ENCODE assay signal across 8 cellular contexts in the genomic region with DNA sequence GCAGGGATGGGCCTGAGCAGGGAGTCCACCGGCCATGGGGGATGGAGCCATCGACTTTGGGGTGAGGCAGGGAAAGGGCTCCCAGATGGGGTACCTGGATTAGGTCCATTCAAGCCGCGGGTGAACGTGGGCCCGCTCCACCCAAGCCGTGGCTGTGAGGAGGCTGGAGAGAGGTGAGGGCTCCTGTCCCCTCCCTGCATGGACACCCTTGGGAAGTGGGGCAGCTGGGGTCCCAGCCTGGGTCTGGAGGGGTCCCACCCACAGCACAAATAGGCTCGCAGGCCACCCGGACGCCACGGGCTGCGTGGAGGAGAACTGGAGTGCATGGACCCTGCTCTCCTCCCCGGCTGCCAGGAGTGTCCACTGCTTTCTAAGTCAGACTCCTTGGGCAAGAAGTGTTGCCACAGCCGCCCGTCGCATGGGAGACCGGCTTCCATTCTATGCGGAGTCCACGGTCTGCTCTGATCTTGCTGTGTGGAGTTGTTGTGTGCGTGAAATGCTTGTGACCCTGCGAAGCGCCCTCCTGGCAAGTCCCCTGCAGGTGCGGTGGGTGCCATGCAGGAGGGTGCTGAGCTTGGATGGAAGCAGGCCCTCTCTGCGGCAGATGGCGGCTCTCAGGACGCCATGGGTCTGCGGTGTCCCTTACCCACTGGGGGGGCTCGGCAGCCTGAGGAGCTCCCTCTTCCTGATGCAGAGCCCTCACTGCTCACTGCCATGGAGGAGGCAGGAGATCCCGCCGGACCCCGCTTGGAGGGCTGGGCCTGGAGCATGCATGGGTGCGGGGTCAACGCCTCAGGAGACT. TPM values are rescaled to one million over a fixed set of nuclear protein-coding genes. Genes with fewer than 3 reads are reported as not detected.
DNase-seq lines count a peak whose midpoint lies in the region; ATAC-seq, FAIRE-seq and TF ChIP-seq lines count a peak whose summit lies in the region.

No MANE protein-coding gene starts in this region.

- peak overlapping the region; percentile 55 for H2BK5ac ChIP-seq in IMR-90 (ENCODE audit: low read depth, low read length, poor library complexity, severe bottlenecking)

- no peaks in the 10 kb centered on the region for H3K27me3 ChIP-seq in IMR-90 (ENCODE audit: control insufficient read depth, insufficient read depth, low read length)
- H3K27me3 ChIP-seq in muscle layer of duodenum (ENCODE audit: low read depth, low read length), result no peaks in the 10 kb centered on the region

- H3K9me3 ChIP-seq in A549 (no peaks in the 10 kb centered on the region), IMR-90 (ENCODE audit: control insufficient read depth, insufficient read depth, low read length) (no peaks in the 10 kb centered on the region), muscle layer of duodenum (ENCODE audit: control insufficient read depth in 1 of 2, low read length in 2 of 2) (no peaks in the 10 kb centered on the region)

- H4K91ac ChIP-seq in IMR-90 (ENCODE audit: insufficient read depth, low read depth, low read length), result 0 out of 2 replicates have a peak overlapping the region, but pooled peaks have one; percentile 46

- no peak overlapping the region; a peak in 1 of 4 replicates for H4K8ac ChIP-seq in IMR-90 (ENCODE audit: low read depth in 2 of 2, low read length in 2 of 2)

- no peak overlapping the region for H2BK20ac ChIP-seq in IMR-90 (ENCODE audit: low read depth, low read length)

- peak overlapping the region; percentile 96 for H3K27ac Mint-ChIP-seq in central memory CD8-positive, alpha-beta T cell (ENCODE audit: low read depth)

- POLR2A ChIA-PET in A549 (lab: Yijun Ruan, JAX), result no interaction called here
- POLR2A ChIA-PET in IMR-90 (lab: Charles Lee; ENCODE audit: unreplicated experiment), result no interaction called here

- H3K9me3 Mint-ChIP-seq in central memory CD8-positive, alpha-beta T cell, result no peaks in the 10 kb centered on the region

- no TSS peak for BruUV-seq in IMR-90 (replicated peaks; lab: Mats Ljungman, UMichigan)

- intact Hi-C loops in IMR-90 (cut with micrococcal nuclease), result loop anchor here (5.0 kb wide), 1 partner anchor 132 kb away; a partner anchor contains a TSS

- no peak for FAIRE-seq in A549 (lab: Jason Lieb, UNC)

- H3K56ac ChIP-seq in IMR-90 (ENCODE audit: extremely low read depth, insufficient read depth, low read length), result peak overlapping the region; percentile 46; the same call in 1 of the 2 replicates

- H3K9ac ChIP-seq in IMR-90 (ENCODE audit: low read depth, low read length), result peak overlapping the region; percentile 69

- TF ChIP-seq POLR2A in A549 (IDR thresholded peaks at IDR 0.05; ENCODE audit: low read length) (no peak), IMR-90 (IDR thresholded peaks at IDR 0.05; ENCODE audit: low read depth, low read length) (no peak)

- H3K18ac ChIP-seq in IMR-90 (ENCODE audit: low read depth, low read length), result no peak overlapping the region

- no peak for TF ChIP-seq EP300 in A549 (IDR thresholded peaks at IDR 0.05)

- ATAC-seq in A549 (no peak), IMR-90 (ENCODE audit: low read depth) (no peak), GM19463 (IDR thresholded peaks at IDR 0.05; ENCODE audit: unreplicated experiment) (no peak)
- ATAC-seq in central memory CD8-positive, alpha-beta T cell (replicated peaks; ENCODE audit: extremely low read depth, poor library complexity, severe bottlenecking), result no peak

- peak overlapping the region; percentile 49 for H3K4ac ChIP-seq in IMR-90 (ENCODE audit: low read depth, low read length)

- no peak overlapping the region for H2BK120ac ChIP-seq in IMR-90 (ENCODE audit: low read depth, low read length)

- 74% methylated on average over 8 of the region's 33 CpGs for WGBS in A549 (ENCODE audit: missing lambda C conversion rate)
- 77% methylated on average over 22 of the region's 33 CpGs; no CpG with 5 or more reads in 1 of the 2 experiments for WGBS in IMR-90 (ENCODE audit: extremely low coverage in 2 of 2, insufficient read length in 1 of 2), 2 experiments

- DNase-seq in A549 (ENCODE audit: low read depth in 1 of 2, low spot score in 1 of 2), result no peak
- no peak for DNase-seq in IMR-90
- DNase-seq in central memory CD8-positive, alpha-beta T cell (ENCODE audit: low spot score in 2 of 2), result no peak
- DNase-seq in KBM-7, result no peak
- DNase-seq in GOT3 (lab: John Stamatoyannopoulos, UW), result no peak
- DNase-seq in T1000 (lab: John Stamatoyannopoulos, UW), result no peak

- H4K20me1 ChIP-seq in IMR-90 (ENCODE audit: insufficient read depth, low read length), result peaks cover 64% of the 10 kb centered on the region

- H4K5ac ChIP-seq in IMR-90 (ENCODE audit: low read depth, low read length), result no peak overlapping the region

- peaks cover 54% of the 10 kb centered on the region for H3K4me1 Mint-ChIP-seq in central memory CD8-positive, alpha-beta T cell

- no peak overlapping the region for H2BK15ac ChIP-seq in IMR-90 (ENCODE audit: low read depth, low read length)

- peak overlapping the region; percentile 38 for H3K14ac ChIP-seq in IMR-90 (replicated peaks; ENCODE audit: low read depth, low read length)

- H3K9me1 ChIP-seq in IMR-90 (ENCODE audit: insufficient read depth, low read length), result peaks cover 8% of the 10 kb centered on the region

- H3K4me3 Mint-ChIP-seq in central memory CD8-positive, alpha-beta T cell, result peak overlapping the region; percentile 94

- no peak for TF ChIP-seq CTCF in A549 (IDR thresholded peaks at IDR 0.05)
- TF ChIP-seq CTCF in IMR-90 (conservative IDR thresholded peaks at IDR 0.05; ENCODE audit: low read depth, low read length), result no peak

- H3K79me1 ChIP-seq in IMR-90 (ENCODE audit: low read depth in 1 of 2, low read length in 2 of 2), result peaks cover 0 to 39% of the 10 kb centered on the region in 2 experiments; a peak in 2 of 4 replicates

- H3K36me3 ChIP-seq in IMR-90 (ENCODE audit: control insufficient read depth, insufficient read depth, low read length) (peaks cover 16% of the 10 kb centered on the region; the same call in 1 of the 2 replicates), muscle layer of duodenum (ENCODE audit: control insufficient read depth in 1 of 2, insufficient read depth in 2 of 2, low read length in 2 of 2) (no peaks in the 10 kb centered on the region)

- no peak overlapping the region for H2AFZ ChIP-seq in IMR-90 (replicated peaks; ENCODE audit: low read length, poor library complexity)

- H3K27ac ChIP-seq in A549 (peak overlapping the region; percentile 100; a peak in 4 of 6 replicates), IMR-90 (ENCODE audit: insufficient read depth, low read length) (peak overlapping the region; percentile 81), muscle layer of duodenum (ENCODE audit: low read length) (peak overlapping the region; percentile 86)

- in situ Hi-C loops in IMR-90 (cut with MboI; ENCODE audit: low sequenced_read_pairs), result no loop called here
- in situ Hi-C loops in KBM-7 (cut with MboI; ENCODE audit: low pct_unique_long_range_greater_than_20kb, low sequenced_read_pairs), result no loop called here

- TF ChIP-seq RAD21 in A549 (conservative IDR thresholded peaks at IDR 0.05 in 1 of 2, IDR thresholded peaks at IDR 0.05 in 1 of 2), result no peak
- no peak for TF ChIP-seq RAD21 in IMR-90 (IDR thresholded peaks at IDR 0.05; ENCODE audit: low read length)

- H3K4me3 ChIP-seq in A549 (peak overlapping the region; percentile 90), IMR-90 (ENCODE audit: insufficient read depth, low read depth, low read length) (peak overlapping the region; percentile 85), muscle layer of duodenum (ENCODE audit: low read depth in 1 of 2, low read length in 2 of 2) (peak overlapping the region; percentile 78 to 79)

- peak overlapping the region; percentile 59 for H2AK5ac ChIP-seq in IMR-90 (ENCODE audit: low read depth, low read length)

- H3K36me3 Mint-ChIP-seq in central memory CD8-positive, alpha-beta T cell (ENCODE audit: insufficient read depth), result peaks cover 35% of the 10 kb centered on the region

- H3K4me2 ChIP-seq in A549 (peak overlapping the region; percentile 77), IMR-90 (ENCODE audit: low read depth, low read length) (peak overlapping the region; percentile 93)

- CTCF ChIA-PET in A549 (lab: Yijun Ruan, JAX), result interaction anchor here (0.9 to 1.9 kb wide), 4 partner anchors 14 to 131 kb away, joined by 3 to 4 read pairs (median 4); no protein-coding TSS in a partner anchor
- CTCF ChIA-PET in IMR-90 (lab: Yijun Ruan, JAX), result no interaction called here

- H3K4me1 ChIP-seq in A549 (peaks cover 18% of the 10 kb centered on the region; the same call in 2 of the 3 replicates), IMR-90 (ENCODE audit: control insufficient read depth, insufficient read depth, low read length) (peaks cover 24% of the 10 kb centered on the region), muscle layer of duodenum (ENCODE audit: control insufficient read depth in 1 of 2, insufficient read depth in 2 of 2, low read length in 2 of 2) (peaks cover 10 to 43% of the 10 kb centered on the region in 2 donors)

- peak overlapping the region; percentile 99 for H2AK9ac ChIP-seq in IMR-90 (replicated peaks; ENCODE audit: low read depth, low read length, poor library complexity)

- peak overlapping the region; percentile 82 for H3K23ac ChIP-seq in IMR-90 (ENCODE audit: low read depth, low read length)

- H3K27me3 Mint-ChIP-seq in central memory CD8-positive, alpha-beta T cell, result no peaks in the 10 kb centered on the region

- dilution Hi-C loops in IMR-90 (cut with HindIII; ENCODE audit: low sequenced_read_pairs, unreplicated experiment), result no loop called here

RNA-seq across cellular contexts. Expression of a gene that starts 2.0 kb away (rescaled TPM):
- polyA plus RNA-seq in A549 (2011; rRNA removed), result 47.8 and 58.9 TPM in 2 replicates
- polyA plus RNA-seq in A549 (2012; cell fraction: cytosol; rRNA removed), result 71.1 and 85.7 TPM in 2 replicates
- polyA plus RNA-seq in A549 (2012; cell fraction: nucleus; rRNA removed), result 80.2 and 89.4 TPM in 2 replicates
- polyA plus RNA-seq in A549 (2017; fragmentation: RNase III; extraction: RNeasy Plus Mini Kit Qiagen cat#74134 plus additional on column Dnase treatment), result 86.3 to 87.7 TPM (median 86.5 TPM) in 3 replicates
- 29.1 and 40.5 TPM in 2 replicates for polyA minus RNA-seq in A549 (2011; rRNA and poly(A)+ RNA removed)
- total RNA-seq in IMR-90 (2012; rRNA removed), result 22.0 and 35.3 TPM in 2 replicates
- polyA plus RNA-seq in IMR-90 (2012; rRNA removed), result 62.8 and 63.6 TPM in 2 replicates
- polyA plus RNA-seq in IMR-90 (2012; cell fraction: cytosol; rRNA removed), result 32.2 and 39.6 TPM in 2 replicates
- 127 and 151 TPM in 2 replicates for polyA plus RNA-seq in IMR-90 (2012; cell fraction: nucleus; rRNA removed; ENCODE audit: low replicate concordance)

RNA-seq across cellular contexts. Expression of a gene that starts 8.1 kb away (rescaled TPM):
- polyA plus RNA-seq in A549 (2011; rRNA removed), result 11.3 and 13.6 TPM in 2 replicates
- polyA plus RNA-seq in A549 (2012; cell fraction: cytosol; rRNA removed), result 34.6 and 46.8 TPM in 2 replicates
- 31.9 and 42.0 TPM in 2 replicates for polyA plus RNA-seq in A549 (2012; cell fraction: nucleus; rRNA removed)
- polyA plus RNA-seq in A549 (2017; fragmentation: RNase III; extraction: RNeasy Plus Mini Kit Qiagen cat#74134 plus additional on column Dnase treatment), result 24.7 to 26.0 TPM (median 25.7 TPM) in 3 replicates
- polyA minus RNA-seq in A549 (2011; rRNA and poly(A)+ RNA removed), result 16.9 and 19.5 TPM in 2 replicates
- 22.8 and 23.9 TPM in 2 replicates for total RNA-seq in IMR-90 (2012; rRNA removed)
- polyA plus RNA-seq in IMR-90 (2012; rRNA removed), result 51.8 and 63.6 TPM in 2 replicates
- polyA plus RNA-seq in IMR-90 (2012; cell fraction: cytosol; rRNA removed), result 37.4 and 106 TPM in 2 replicates
- 22.7 and 61.5 TPM in 2 replicates for polyA plus RNA-seq in IMR-90 (2012; cell fraction: nucleus; rRNA removed; ENCODE audit: low replicate concordance)

RNA-seq across cellular contexts. Expression of a gene that starts 25.7 kb away (rescaled TPM):
- 18.6 and 19.3 TPM in 2 replicates for polyA plus RNA-seq in A549 (2011; rRNA removed)
- 129 and 157 TPM in 2 replicates for polyA plus RNA-seq in A549 (2012; cell fraction: cytosol; rRNA removed)
- 103 and 186 TPM in 2 replicates for polyA plus RNA-seq in A549 (2012; cell fraction: nucleus; rRNA removed)
- 68.4 to 72.8 TPM (median 68.9 TPM) in 3 replicates for polyA plus RNA-seq in A549 (2017; fragmentation: RNase III; extraction: RNeasy Plus Mini Kit Qiagen cat#74134 plus additional on column Dnase treatment)
- 8.1 and 19.8 TPM in 2 replicates for polyA minus RNA-seq in A549 (2011; rRNA and poly(A)+ RNA removed)
- 60.8 and 64.7 TPM in 2 replicates for total RNA-seq in IMR-90 (2012; rRNA removed)
- 136 and 167 TPM in 2 replicates for polyA plus RNA-seq in IMR-90 (2012; rRNA removed)
- polyA plus RNA-seq in IMR-90 (2012; cell fraction: cytosol; rRNA removed), result 283 and 387 TPM in 2 replicates
- polyA plus RNA-seq in IMR-90 (2012; cell fraction: nucleus; rRNA removed; ENCODE audit: low replicate concordance), result 76.0 and 256 TPM in 2 replicates

RNA-seq across cellular contexts. Expression of a gene that starts 28.8 kb away (rescaled TPM):
- polyA plus RNA-seq in A549 (2011; rRNA removed) (485 and 525 TPM in 2 replicates), A549 (2017; fragmentation: RNase III; extraction: RNeasy Plus Mini Kit Qiagen cat#74134 plus additional on column Dnase treatment) (1,370 to 1,458 TPM (median 1,378 TPM) in 3 replicates), IMR-90 (2012; rRNA removed) (1,855 and 2,269 TPM in 2 replicates)
- polyA plus RNA-seq in A549 (2012; cell fraction: cytosol; rRNA removed), result 2,687 and 2,770 TPM in 2 replicates
- polyA plus RNA-seq in A549 (2012; cell fraction: nucleus; rRNA removed), result 2,142 and 3,339 TPM in 2 replicates
- polyA minus RNA-seq in A549 (2011; rRNA and poly(A)+ RNA removed), result 298 and 489 TPM in 2 replicates
- 834 and 1,179 TPM in 2 replicates for total RNA-seq in IMR-90 (2012; rRNA removed)
- 15,264 and 18,725 TPM in 2 replicates for polyA plus RNA-seq in IMR-90 (2012; cell fraction: cytosol; rRNA removed)
- polyA plus RNA-seq in IMR-90 (2012; cell fraction: nucleus; rRNA removed; ENCODE audit: low replicate concordance), result 1,510 and 3,480 TPM in 2 replicates

RNA-seq across cellular contexts. Expression of a gene that starts 40.5 kb away (rescaled TPM):
- polyA plus RNA-seq in A549 (2011; rRNA removed) (0.32 and 0.36 TPM in 2 replicates), A549 (2017; fragmentation: RNase III; extraction: RNeasy Plus Mini Kit Qiagen cat#74134 plus additional on column Dnase treatment) (1.3 to 1.6 TPM (median 1.6 TPM) in 3 replicates), IMR-90 (2012; rRNA removed) (0.41 and 0.42 TPM in 2 replicates)
- polyA plus RNA-seq in A549 (2012; cell fraction: cytosol; rRNA removed), result 1.2 and 1.5 TPM in 2 replicates
- polyA plus RNA-seq in A549 (2012; cell fraction: nucleus; rRNA removed), result 1.8 and 3.5 TPM in 2 replicates
- polyA minus RNA-seq in A549 (2011; rRNA and poly(A)+ RNA removed), result 0.68 and 1.0 TPM in 2 replicates
- 0.28 and 0.36 TPM in 2 replicates for total RNA-seq in IMR-90 (2012; rRNA removed)
- polyA plus RNA-seq in IMR-90 (2012; cell fraction: cytosol; rRNA removed), result 0.17 and 0.55 TPM in 2 replicates
- polyA plus RNA-seq in IMR-90 (2012; cell fraction: nucleus; rRNA removed; ENCODE audit: low replicate concordance), result 0.89 and 2.3 TPM in 2 replicates
